14 cellular contexts compared by ENCODE assay signal in the genomic region with DNA sequence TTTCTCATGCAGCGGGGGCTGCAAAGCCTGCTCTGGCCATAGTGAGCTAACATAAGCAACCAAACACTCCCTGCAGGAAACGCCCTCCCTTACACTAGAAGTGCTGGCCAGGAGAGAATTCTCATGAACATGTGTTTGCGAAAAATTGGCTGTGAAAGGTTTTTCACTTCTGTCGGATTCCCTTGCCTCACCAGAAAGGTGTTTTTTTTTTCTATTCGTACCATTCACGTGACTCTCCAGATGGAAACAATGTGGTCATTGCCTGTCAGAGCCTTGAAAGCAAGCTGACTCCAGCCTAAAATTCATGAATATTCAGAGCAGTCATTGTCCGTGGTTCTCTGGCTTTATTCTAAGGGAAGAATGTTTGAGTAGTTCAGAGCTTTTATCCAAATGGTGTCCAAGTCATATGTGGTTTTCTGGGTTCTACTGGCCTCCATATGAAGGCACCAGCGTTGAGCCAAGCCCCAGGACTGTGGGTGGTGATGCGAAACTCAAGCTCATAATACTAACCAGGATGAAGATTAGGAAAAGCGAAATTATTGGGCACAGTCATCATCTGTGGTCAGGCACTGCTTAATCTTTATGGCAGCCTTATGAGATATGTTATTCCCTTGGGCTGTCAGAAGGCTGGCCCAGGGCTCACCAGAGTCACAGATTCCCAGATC.
DNase-seq lines count a peak whose midpoint lies in the region; ATAC-seq and TF ChIP-seq lines count a peak whose summit lies in the region.
"Had no signal": no experiment of that assay in that cellular context is flagged by ENCODE, and none has a peak within 500 bp of the region (broad histone marks: within the 10 kb centered on the region; RNA-seq: fewer than 3 reads in every experiment).

No MANE protein-coding gene starts in this region.

- CTCF ChIA-PET in activated naive CD4-positive, alpha-beta T cell treated with anti-CD3 and anti-CD28 coated beads, Interleukin-2, amount 10 ng/mL, durations not matched to agents 7 days and 5 days (lab: Charles Lee), result no interaction called here
- CTCF ChIA-PET in mammary epithelial cell (lab: Charles Lee; ENCODE audit: low non-redundant PET), result no interaction called here

- TF ChIP-seq CTCF in gastroesophageal sphincter (IDR thresholded peaks at IDR 0.05), result no peak
- TF ChIP-seq CTCF in mammary epithelial cell (conservative IDR thresholded peaks at IDR 0.05 in 1 of 2, IDR thresholded peaks at IDR 0.05 in 1 of 2; ENCODE audit: extremely low read depth in 1 of 2, insufficient read depth in 1 of 2, low read depth in 1 of 2, low read length in 2 of 2), result no peak

- dilution Hi-C loops in mammary epithelial cell (cut with HindIII; ENCODE audit: low sequenced_read_pairs), result no loop called here

- in situ Hi-C loops in mammary epithelial cell (cut with MboI; ENCODE audit: low sequenced_read_pairs in 2 of 2), result no loop called here

- H2AFZ ChIP-seq in mammary epithelial cell (ENCODE audit: low read depth, low read length), result no peak overlapping the region
- H2AFZ ChIP-seq: PC-9 had no signal

- H3K4me3 Mint-ChIP-seq in activated naive CD4-positive, alpha-beta T cell treated with anti-CD3 and anti-CD28 coated beads, Interleukin-2, amount 10 ng/mL, durations not matched to agents 7 days and 5 days, result no peak overlapping the region
- H3K4me3 Mint-ChIP-seq: activated T-cell treated with anti-CD3 and anti-CD28 coated beads, Interleukin-2, amount 50 U/mL, for 72 hours; CD14-positive monocyte had no signal

- H3K36me3 Mint-ChIP-seq in activated naive CD4-positive, alpha-beta T cell treated with anti-CD3 and anti-CD28 coated beads, Interleukin-2, amount 10 ng/mL, durations not matched to agents 7 days and 5 days, result no peaks in the 10 kb centered on the region
- H3K36me3 Mint-ChIP-seq: CD14-positive monocyte had no signal

- peaks cover 12% of the 10 kb centered on the region for H3K4me1 Mint-ChIP-seq in activated naive CD4-positive, alpha-beta T cell treated with anti-CD3 and anti-CD28 coated beads, Interleukin-2, amount 10 ng/mL, durations not matched to agents 7 days and 5 days
- H3K4me1 Mint-ChIP-seq: CD14-positive monocyte had no signal

- peak; percentile 60 for DNase-seq in COLO829 (ENCODE audit: low spot score)
- DNase-seq in occipital lobe (lab: John Stamatoyannopoulos, UW), result peak; percentile 24
- DNase-seq in activated naive CD4-positive, alpha-beta T cell treated with anti-CD3 and anti-CD28 coated beads, Interleukin-2, amount 10 ng/mL, durations not matched to agents 7 days and 5 days, result no peak
- no peak for DNase-seq in mammary epithelial cell
- no peak for DNase-seq in middle frontal gyrus (ENCODE audit: extremely low spot score, low spot score)
- DNase-seq: activated T-cell treated with anti-CD3 and anti-CD28 coated beads, Interleukin-2, amount 50 U/mL, for 72 hours; cortex of kidney; NCI-H2081; PC-9 had no signal

- H3K27me3 Mint-ChIP-seq in activated naive CD4-positive, alpha-beta T cell treated with anti-CD3 and anti-CD28 coated beads, Interleukin-2, amount 10 ng/mL, durations not matched to agents 7 days and 5 days, result no peaks in the 10 kb centered on the region
- H3K27me3 Mint-ChIP-seq: progenitor cell of endocrine pancreas had no signal

- no peaks in the 10 kb centered on the region for H3K9me3 Mint-ChIP-seq in activated naive CD4-positive, alpha-beta T cell treated with anti-CD3 and anti-CD28 coated beads, Interleukin-2, amount 10 ng/mL, durations not matched to agents 7 days and 5 days
- H3K9me3 Mint-ChIP-seq: activated T-cell treated with anti-CD3 and anti-CD28 coated beads, Interleukin-2, amount 50 U/mL, for 72 hours; CD14-positive monocyte had no signal

- no peaks in the 10 kb centered on the region for H3K27me3 ChIP-seq in gastroesophageal sphincter
- no peaks in the 10 kb centered on the region for H3K27me3 ChIP-seq in mammary epithelial cell (ENCODE audit: insufficient read depth, low read length)

- BruUV-seq in mammary epithelial cell (replicated peaks; lab: Mats Ljungman, UMichigan), result no TSS peak

- H3K36me3 ChIP-seq in gastroesophageal sphincter (peaks cover 0 to 41% of the 10 kb centered on the region in 2 donors), mammary epithelial cell (ENCODE audit: insufficient read depth, low read length) (peaks cover 60% of the 10 kb centered on the region)

- H4K20me1 ChIP-seq in mammary epithelial cell (ENCODE audit: insufficient read depth, low read length), result no peaks in the 10 kb centered on the region

- no peak overlapping the region for H3K4me3 ChIP-seq in gastroesophageal sphincter
- no peak overlapping the region for H3K4me3 ChIP-seq in mammary epithelial cell (replicated peaks in 1 of 3; ENCODE audit: insufficient read depth in 1 of 3, low read depth in 2 of 3, low read length in 3 of 3)
- H3K4me3 ChIP-seq: PC-9 had no signal

- H3K4me2 ChIP-seq in mammary epithelial cell (ENCODE audit: insufficient read depth, low read depth, low read length), result no peak overlapping the region
- H3K4me2 ChIP-seq: PC-9 had no signal

- intact Hi-C loops in mammary epithelial cell (cut with micrococcal nuclease), result no loop called here

- no peak overlapping the region for H3K9ac ChIP-seq in mammary epithelial cell (ENCODE audit: insufficient read depth, low read length)

- ATAC-seq in gastroesophageal sphincter, result peak; percentile 53
- ATAC-seq in GM18909 (IDR thresholded peaks at IDR 0.05; ENCODE audit: poor library complexity, unreplicated experiment), result no peak
- ATAC-seq: activated T-cell treated with anti-CD3 and anti-CD28 coated beads, Interleukin-2, amount 50 U/mL, for 72 hours had no signal

- peaks cover under 1% of the 10 kb centered on the region for H3K79me2 ChIP-seq in mammary epithelial cell (ENCODE audit: insufficient read depth, low read length)

- no peak for TF ChIP-seq POLR2A in gastroesophageal sphincter (IDR thresholded peaks at IDR 0.05)

- WGBS in gastroesophageal sphincter (ENCODE audit: low coverage in 1 of 2), 2 donors, result 29 to 30% methylated on average over 8 to 10 of the region's 10 CpGs
- 73% methylated on average over 10 of the region's 10 CpGs for WGBS in mammary epithelial cell (ENCODE audit: low coverage, missing lambda C conversion rate)

- H3K9me3 ChIP-seq in gastroesophageal sphincter (no peaks in the 10 kb centered on the region), mammary epithelial cell (replicated peaks; ENCODE audit: insufficient read depth, low read length) (no peaks in the 10 kb centered on the region)

- no peak overlapping the region for H3K27ac Mint-ChIP-seq in activated naive CD4-positive, alpha-beta T cell treated with anti-CD3 and anti-CD28 coated beads, Interleukin-2, amount 10 ng/mL, durations not matched to agents 7 days and 5 days
- H3K27ac Mint-ChIP-seq: activated T-cell treated with anti-CD3 and anti-CD28 coated beads, Interleukin-2, amount 50 U/mL, for 72 hours; progenitor cell of endocrine pancreas had no signal

- no peak for TF ChIP-seq EP300 in gastroesophageal sphincter (IDR thresholded peaks at IDR 0.05)

- peak overlapping the region; percentile 22 for H3K27ac ChIP-seq in angular gyrus (ENCODE audit: low read depth, low read length)
- peak overlapping the region; percentile 20 to 72 (median 60) for H3K27ac ChIP-seq in gastroesophageal sphincter
- no peak overlapping the region for H3K27ac ChIP-seq in mammary epithelial cell (ENCODE audit: insufficient read depth, low read depth, low read length)
- H3K27ac ChIP-seq: PC-9 had no signal

- H3K4me1 ChIP-seq in gastroesophageal sphincter (peaks cover 0 to 30% (median 14%) of the 10 kb centered on the region in 3 donors), mammary epithelial cell (ENCODE audit: insufficient read depth, low read length) (no peaks in the 10 kb centered on the region)

Comparison
In these comparisons a context has a peak if more than half of its experiments do, and no peak if none do; other contexts are left out.
1. DNase-seq: peak in COLO829 (single experiment) and occipital lobe (single experiment); none in activated naive CD4-positive, alpha-beta T cell treated with anti-CD3 and anti-CD28 coated beads, Interleukin-2, amount 10 ng/mL, durations not matched to agents 7 days and 5 days (single experiment), mammary epithelial cell (single experiment) and middle frontal gyrus (single experiment).